ENCODE assay signal across 11 cellular contexts in the genomic region with DNA sequence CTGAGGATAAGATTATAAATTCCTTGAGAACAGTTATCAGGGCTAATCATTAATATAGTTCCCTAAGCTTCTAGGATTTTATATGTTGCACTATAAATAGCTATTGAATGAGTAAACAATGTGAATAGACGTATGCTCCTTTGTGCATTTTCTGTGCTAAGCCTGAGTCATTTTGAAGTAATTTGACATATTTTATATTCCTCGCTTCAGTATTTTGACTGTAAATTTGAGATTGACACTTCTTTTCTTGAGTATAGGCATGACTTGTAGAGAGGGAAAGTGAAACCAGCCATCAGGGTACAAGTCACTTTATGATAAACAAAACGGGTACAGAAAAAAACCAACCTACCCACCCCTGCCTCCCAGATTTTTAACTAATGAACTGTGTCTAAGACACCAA.
A peak's percentile ranks its signal among the peaks of the same experiment; 100 is the strongest.
DNase-seq lines count a peak whose midpoint lies in the region; ATAC-seq and TF ChIP-seq lines count a peak whose summit lies in the region.
"Had no signal": no experiment of that assay in that cellular context is flagged by ENCODE, and none has a peak within 500 bp of the region (broad histone marks: within the 10 kb centered on the region; RNA-seq: fewer than 3 reads in every experiment).

No MANE protein-coding gene starts in this region.

- no peak overlapping the region for H3K27ac Mint-ChIP-seq in endothelial cell (ENCODE audit: unreplicated experiment)
- H3K27ac Mint-ChIP-seq in activated CD8-positive, alpha-beta memory T cell treated with anti-CD3 and anti-CD28 coated beads, Interleukin-2, amount 10 ng/mL, durations not matched to agents 7 days and 5 days = no peak overlapping the region
- H3K27ac Mint-ChIP-seq in T-helper 17 cell = no peak overlapping the region
- H3K27ac Mint-ChIP-seq: endodermal cell had no signal

- H3K36me3 Mint-ChIP-seq in endothelial cell (ENCODE audit: low read depth, unreplicated experiment) (no peaks in the 10 kb centered on the region), T-helper 17 cell (ENCODE audit: low read depth) (no peaks in the 10 kb centered on the region)
- H3K36me3 Mint-ChIP-seq in activated CD8-positive, alpha-beta memory T cell treated with anti-CD3 and anti-CD28 coated beads, Interleukin-2, amount 10 ng/mL, durations not matched to agents 7 days and 5 days = no peaks in the 10 kb centered on the region

- H3K4me3 Mint-ChIP-seq in endothelial cell (ENCODE audit: unreplicated experiment) = no peak overlapping the region
- H3K4me3 Mint-ChIP-seq in activated CD8-positive, alpha-beta memory T cell treated with anti-CD3 and anti-CD28 coated beads, Interleukin-2, amount 10 ng/mL, durations not matched to agents 7 days and 5 days = no peak overlapping the region
- H3K4me3 Mint-ChIP-seq in T-helper 17 cell = no peak overlapping the region
- H3K4me3 Mint-ChIP-seq: endodermal cell had no signal

- no peaks in the 10 kb centered on the region for H3K9me3 Mint-ChIP-seq in endothelial cell (ENCODE audit: unreplicated experiment)
- peaks cover 6% of the 10 kb centered on the region for H3K9me3 Mint-ChIP-seq in activated CD8-positive, alpha-beta memory T cell treated with anti-CD3 and anti-CD28 coated beads, Interleukin-2, amount 10 ng/mL, durations not matched to agents 7 days and 5 days (ENCODE audit: low read depth)
- H3K9me3 Mint-ChIP-seq: endodermal cell had no signal

- in situ Hi-C loops in SK-MEL-5 (cut with HindIII; ENCODE audit: low pct_unique_long_range_greater_than_20kb, low sequenced_read_pairs) = no loop called here

- H3K4me1 Mint-ChIP-seq in endothelial cell (ENCODE audit: unreplicated experiment) (no peaks in the 10 kb centered on the region), T-helper 17 cell (no peaks in the 10 kb centered on the region)
- no peaks in the 10 kb centered on the region for H3K4me1 Mint-ChIP-seq in activated CD8-positive, alpha-beta memory T cell treated with anti-CD3 and anti-CD28 coated beads, Interleukin-2, amount 10 ng/mL, durations not matched to agents 7 days and 5 days

- no peak for TF ChIP-seq CTCF in endothelial cell (IDR thresholded peaks at IDR 0.05; ENCODE audit: unreplicated experiment)

- ATAC-seq in GM18498 (IDR thresholded peaks at IDR 0.05; ENCODE audit: unreplicated experiment) (peak; percentile 61), HG02884 (IDR thresholded peaks at IDR 0.05; ENCODE audit: unreplicated experiment) (peak; percentile 47), T-helper 17 cell (no peak)
- no peak for ATAC-seq in activated CD8-positive, alpha-beta memory T cell treated with anti-CD3 and anti-CD28 coated beads, Interleukin-2, amount 10 ng/mL, durations not matched to agents 7 days and 5 days

- H3K9me3 ChIP-seq in T-helper 17 cell (ENCODE audit: control insufficient read depth, low read length, poor library complexity, severe bottlenecking) = no peaks in the 10 kb centered on the region

- CTCF ChIA-PET in activated CD8-positive, alpha-beta memory T cell treated with anti-CD3 and anti-CD28 coated beads, Interleukin-2, amount 10 ng/mL, durations not matched to agents 7 days and 5 days (lab: Charles Lee) = no interaction called here

- peaks cover 2% of the 10 kb centered on the region for H3K27me3 Mint-ChIP-seq in endothelial cell (ENCODE audit: unreplicated experiment)
- no peaks in the 10 kb centered on the region for H3K27me3 Mint-ChIP-seq in activated CD8-positive, alpha-beta memory T cell treated with anti-CD3 and anti-CD28 coated beads, Interleukin-2, amount 10 ng/mL, durations not matched to agents 7 days and 5 days
- H3K27me3 Mint-ChIP-seq in T-helper 17 cell = no peaks in the 10 kb centered on the region

- DNase-seq in SK-MEL-5 (ENCODE audit: low read depth, low spot score) (peak; percentile 21), kidney glomerular epithelial cell (lab: John Stamatoyannopoulos, UW) (peak; percentile 18), endothelial cell (ENCODE audit: low spot score) (no peak), T-helper 17 cell (no peak), NCI-H446 (lab: John Stamatoyannopoulos, UW) (no peak)
- DNase-seq in activated CD8-positive, alpha-beta memory T cell treated with anti-CD3 and anti-CD28 coated beads, Interleukin-2, amount 10 ng/mL, durations not matched to agents 7 days and 5 days = no peak
- DNase-seq: DMS79; endodermal cell; stimulated activated CD4-positive, alpha-beta T cell treated with anti-CD3 and anti-CD28 coated beads, Interleukin-15, amount 100 ng/mL, for 24 hours had no signal

Comparison
In these comparisons a context has a peak if more than half of its experiments do, and no peak if none do; other contexts are left out.
1. ATAC-seq: peak in GM18498 (single experiment) and HG02884 (single experiment); none in activated CD8-positive, alpha-beta memory T cell treated with anti-CD3 and anti-CD28 coated beads, Interleukin-2, amount 10 ng/mL, durations not matched to agents 7 days and 5 days (single experiment) and T-helper 17 cell (single experiment).
2. DNase-seq: peak in SK-MEL-5 (single experiment) and kidney glomerular epithelial cell (single experiment); none in endothelial cell (single experiment), activated CD8-positive, alpha-beta memory T cell treated with anti-CD3 and anti-CD28 coated beads, Interleukin-2, amount 10 ng/mL, durations not matched to agents 7 days and 5 days (single experiment), T-helper 17 cell (0 of 3) and NCI-H446 (0 of 2).